ENCODE assay signal across 9 cellular contexts in the genomic region with DNA sequence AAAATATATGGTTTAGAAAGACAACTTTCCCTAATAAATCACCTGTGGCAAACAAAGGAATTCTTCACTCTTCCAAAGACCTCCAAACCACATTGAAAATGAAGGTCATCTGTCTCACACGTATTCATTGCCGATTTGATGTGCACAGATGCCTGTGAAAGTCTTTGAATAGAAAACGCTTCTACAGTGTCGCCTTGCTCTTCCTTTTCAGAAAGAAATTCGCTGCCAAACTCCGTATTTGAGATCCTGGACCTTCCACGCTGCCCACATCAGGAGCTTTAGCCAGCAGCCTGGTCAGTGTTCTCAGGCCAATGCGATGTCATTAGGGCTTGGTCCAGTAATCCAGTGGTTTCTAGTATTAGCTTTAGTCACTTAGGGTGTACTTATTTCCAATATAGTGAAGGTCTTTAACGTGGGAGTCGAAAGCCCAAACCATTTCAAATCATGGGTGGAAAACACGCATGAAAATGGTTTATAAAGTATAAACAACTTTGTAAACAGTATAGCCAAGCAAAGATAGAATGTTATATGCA. TPM values are rescaled to one million over a fixed set of nuclear protein-coding genes. Genes with fewer than 3 reads are reported as not detected.
DNase-seq lines count a peak whose midpoint lies in the region; ATAC-seq and TF ChIP-seq lines count a peak whose summit lies in the region.
"Had no signal": no experiment of that assay in that cellular context is flagged by ENCODE, and none has a peak within 500 bp of the region (broad histone marks: within the 10 kb centered on the region; RNA-seq: fewer than 3 reads in every experiment).

No MANE protein-coding gene starts in this region.

- H3K4me1 ChIP-seq in muscle layer of duodenum (ENCODE audit: control insufficient read depth in 1 of 2, insufficient read depth in 2 of 2, low read length in 2 of 2) = no peaks in the 10 kb centered on the region

- no peaks in the 10 kb centered on the region for H3K36me3 ChIP-seq in muscle layer of duodenum (ENCODE audit: control insufficient read depth in 1 of 2, insufficient read depth in 2 of 2, low read length in 2 of 2)

- no peaks in the 10 kb centered on the region for H3K9me3 ChIP-seq in muscle layer of duodenum (ENCODE audit: control insufficient read depth in 1 of 2, low read length in 2 of 2)

- TF ChIP-seq CTCF in 22Rv1 (IDR thresholded peaks at IDR 0.05) = no peak
- TF ChIP-seq CTCF in choroid plexus epithelial cell (conservative IDR thresholded peaks at IDR 0.05; ENCODE audit: low read depth, low read length) = no peak
- no peak for TF ChIP-seq CTCF in omental fat pad (IDR thresholded peaks at IDR 0.05)

- peak overlapping the region; percentile 34; the same call in 1 of the 2 replicates for H3K27ac ChIP-seq in 22Rv1
- peak overlapping the region; percentile 90 for H3K27ac ChIP-seq in muscle layer of duodenum (ENCODE audit: low read length)

- H3K4me3 ChIP-seq in Jurkat, Clone E6-1 (ENCODE audit: low read length) = peak overlapping the region; percentile 62
- H3K4me3 ChIP-seq in choroid plexus epithelial cell (ENCODE audit: low read depth, low read length) (peak overlapping the region; percentile 73), muscle layer of duodenum (ENCODE audit: low read depth in 1 of 2, low read length in 2 of 2) (peak overlapping the region; percentile 73 to 97)

- H3K27me3 ChIP-seq in muscle layer of duodenum (ENCODE audit: low read depth, low read length) = no peaks in the 10 kb centered on the region

- no peak for DNase-seq in Jurkat, Clone E6-1 (ENCODE audit: low read depth, low spot score)
- DNase-seq in choroid plexus epithelial cell (ENCODE audit: low read depth) (no peak), inferior parietal cortex (ENCODE audit: extremely low spot score) (no peak), omental fat pad (ENCODE audit: low spot score) (no peak), NCI-H2196 treated with DMSO at 0.1 percent for 48 hours (lab: John Stamatoyannopoulos, UW; ENCODE audit: unreplicated experiment) (no peak)
- no peak for DNase-seq in stimulated activated naive CD4-positive, alpha-beta T cell (lab: John Stamatoyannopoulos, UW)

- no peak for ATAC-seq in omental fat pad (ENCODE audit: low FRiP score)

RNA-seq across cellular contexts. Expression of gene SPINK2, which starts 22.1 kb away (rescaled TPM):
- polyA plus RNA-seq in Jurkat, Clone E6-1 (2012; ENCODE audit: insufficient read depth, insufficient read length) = 2.9 TPM
- total RNA-seq in omental fat pad = 1 to 10 TPM in 1 of 4 donors, not detected in 3; 5.7 TPM
- total RNA-seq: subcutaneous adipose tissue had no signal
